ENCODE assay signal across 7 cellular contexts in the genomic region with DNA sequence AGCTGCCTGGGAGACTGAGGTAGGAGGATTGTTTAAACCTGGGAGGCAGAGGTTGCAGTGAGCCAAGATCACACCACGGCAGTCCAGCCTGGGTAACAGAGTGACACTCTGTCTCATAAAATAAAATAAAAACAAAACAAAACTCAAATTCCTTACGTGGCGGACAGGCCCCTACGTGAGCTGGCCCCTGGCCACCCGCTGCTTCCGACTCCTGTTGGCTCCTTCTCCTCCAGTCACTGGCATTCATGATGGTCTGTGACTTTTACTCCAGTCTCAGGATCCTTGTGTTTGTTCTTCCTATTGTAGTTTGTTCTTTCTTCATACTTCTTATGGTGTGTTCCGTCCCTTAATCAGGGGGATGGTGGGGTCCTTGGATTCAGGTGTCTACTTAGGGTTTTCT.
"Had no signal": no experiment of that assay in that cellular context is flagged by ENCODE, and none has a peak within 500 bp of the region (broad histone marks: within the 10 kb centered on the region; RNA-seq: fewer than 3 reads in every experiment).

No MANE protein-coding gene starts in this region.

- H3K9me3 Mint-ChIP-seq: GM23338, H9 had no signal

- H3K27ac ChIP-seq: HL-60 had no signal

- H3K27ac Mint-ChIP-seq: GM23338, H9 had no signal

- H3K4me3 ChIP-seq: GM23338, K562 had no signal

- ATAC-seq: GM23338, K562 had no signal

- H3K4me3 Mint-ChIP-seq: GM23338, H9 had no signal

- DNase-seq: H9, HCEC 1CT, IMR-90, KG1 had no signal
